8 cellular contexts compared by ENCODE assay signal in the genomic region with DNA sequence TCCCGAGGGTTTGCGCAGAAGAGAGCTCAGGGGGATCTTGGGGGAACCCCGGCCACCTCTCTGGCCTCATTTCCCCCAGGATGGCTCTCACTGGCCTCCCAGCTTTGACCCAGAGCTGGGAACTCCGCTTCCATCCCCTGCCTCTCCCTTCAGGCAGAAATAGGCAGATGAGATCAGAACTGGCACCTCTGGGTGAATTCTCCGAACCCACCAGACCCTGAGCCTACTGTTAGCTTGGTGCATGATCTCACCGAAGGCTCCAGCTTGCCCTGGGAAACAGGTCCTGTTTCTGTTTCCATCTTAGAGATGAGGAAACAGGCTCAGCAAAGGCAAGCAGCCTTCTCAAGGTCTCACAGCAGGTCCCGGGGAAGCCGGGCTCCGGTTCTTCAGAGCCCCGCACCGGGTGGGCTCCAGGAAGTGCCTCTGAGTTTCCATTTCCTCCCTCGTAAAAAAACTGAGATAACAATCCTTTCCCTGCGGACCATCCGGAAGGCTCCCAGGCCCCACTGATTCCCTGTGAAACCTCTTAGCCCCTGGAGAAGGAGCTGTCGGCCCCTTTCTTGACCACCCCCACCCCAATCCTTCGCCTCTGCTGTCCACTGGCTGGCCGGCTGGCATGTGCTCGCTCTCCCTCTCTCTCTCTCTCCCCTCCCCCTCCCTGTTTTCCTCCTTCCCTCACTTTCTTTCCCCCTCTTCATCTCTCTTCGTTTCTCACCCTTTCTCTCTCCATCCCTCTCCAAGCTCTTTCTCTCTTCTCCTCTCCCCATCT. TPM values are rescaled to one million over a fixed set of nuclear protein-coding genes. Genes with fewer than 3 reads are reported as not detected.
DNase-seq lines count a peak whose midpoint lies in the region; ATAC-seq and TF ChIP-seq lines count a peak whose summit lies in the region.

No MANE protein-coding gene starts in this region.

- CTCF ChIA-PET in CD4-positive, alpha-beta T cell (lab: Charles Lee): interaction anchor here (0.9 kb wide), 1 partner anchor 124 kb away, joined by 3 read pairs; no protein-coding TSS in a partner anchor

- intact Hi-C loops in CD4-positive, alpha-beta T cell (cut with DNase I, micrococcal nuclease): loop anchor here in 1 of 2 experiments (5.0 kb wide), 1 partner anchor 126 kb away; no protein-coding TSS in a partner anchor

- H3K4me3 Mint-ChIP-seq in CD4-positive, alpha-beta T cell: peak overlapping the region; percentile 65

- H3K36me3 Mint-ChIP-seq in CD4-positive, alpha-beta T cell (ENCODE audit: low read depth): no peaks in the 10 kb centered on the region

- H3K9ac ChIP-seq in NT2/D1 (ENCODE audit: insufficient read length, low read depth) (peak overlapping the region; percentile 95), neural cell (ENCODE audit: low read length) (peak overlapping the region; percentile 95)

- H3K27me3 ChIP-seq in CD4-positive, alpha-beta T cell (ENCODE audit: control insufficient read depth, insufficient read depth, low read length): peaks cover 20% of the 10 kb centered on the region
- H3K27me3 ChIP-seq in NT2/D1 (ENCODE audit: insufficient read depth, insufficient read length): no peaks in the 10 kb centered on the region
- H3K27me3 ChIP-seq in neural cell (ENCODE audit: insufficient read depth, low read depth, low read length): no peaks in the 10 kb centered on the region

- H3K4me2 ChIP-seq in neural cell (ENCODE audit: low read length): peak overlapping the region; percentile 90

- H3K27ac Mint-ChIP-seq in CD4-positive, alpha-beta T cell: no peak overlapping the region

- POLR2A ChIA-PET in CD4-positive, alpha-beta T cell (lab: Charles Lee): interaction anchor here (0.7 kb wide), 1 partner anchor 154 kb away, joined by 3 read pairs; no protein-coding TSS in a partner anchor

- H3K4me1 ChIP-seq in NT2/D1 (ENCODE audit: insufficient read depth, insufficient read length): peaks cover 21% of the 10 kb centered on the region

- H3K27me3 Mint-ChIP-seq in CD4-positive, alpha-beta T cell: peaks cover 21% of the 10 kb centered on the region

- no peak for DNase-seq in CD4-positive, alpha-beta T cell
- DNase-seq in NT2/D1 (ENCODE audit: low read depth, low spot score) (no peak), epithelial cell of esophagus (ENCODE audit: low read depth) (peak; percentile 58), SKM-1 treated with dmso at 0.1 percent for 144 hours (lab: John Stamatoyannopoulos, UW; ENCODE audit: unreplicated experiment) (no peak)

- peak overlapping the region; percentile 85 for H3K4me3 ChIP-seq in NT2/D1 (ENCODE audit: insufficient read length, low read depth)
- peak overlapping the region; percentile 95 for H3K4me3 ChIP-seq in epithelial cell of esophagus (ENCODE audit: low read length)
- H3K4me3 ChIP-seq in neural cell (ENCODE audit: low read length): peak overlapping the region; percentile 94

- no peaks in the 10 kb centered on the region for H4K20me1 ChIP-seq in neural cell (ENCODE audit: insufficient read depth)

- no peak for TF ChIP-seq RAD21 in neural cell (conservative IDR thresholded peaks at IDR 0.05)

- no peak for TF ChIP-seq EP300 in neural cell (conservative IDR thresholded peaks at IDR 0.05; ENCODE audit: poor library complexity, severe bottlenecking)

- no peaks in the 10 kb centered on the region for H3K9me2 ChIP-seq in neural cell (ENCODE audit: insufficient read depth, low read length)

- TF ChIP-seq CTCF in CD4-positive, alpha-beta T cell (IDR thresholded peaks at IDR 0.05): no peak
- TF ChIP-seq CTCF in epithelial cell of esophagus (IDR thresholded peaks at IDR 0.05; ENCODE audit: insufficient read depth, low read depth, low read length, missing control alignments) (no peak), neural cell (IDR thresholded peaks at IDR 0.05; ENCODE audit: poor library complexity, severe bottlenecking) (no peak)

- peaks cover 30% of the 10 kb centered on the region for H3K4me1 Mint-ChIP-seq in CD4-positive, alpha-beta T cell (ENCODE audit: low read depth)

- H3K9me3 ChIP-seq in CD4-positive, alpha-beta T cell (ENCODE audit: control insufficient read depth, low read length): no peaks in the 10 kb centered on the region
- H3K9me3 ChIP-seq in NT2/D1 (ENCODE audit: insufficient read depth, low read length): no peaks in the 10 kb centered on the region
- H3K9me3 ChIP-seq in neural cell (ENCODE audit: low read length): no peaks in the 10 kb centered on the region

- H3F3A ChIP-seq in neural cell (ENCODE audit: insufficient read depth, low read length, poor library complexity, severe bottlenecking): no peaks in the 10 kb centered on the region

- H3K9me3 Mint-ChIP-seq in CD4-positive, alpha-beta T cell: no peaks in the 10 kb centered on the region

- no peak for ATAC-seq in CD4-positive, alpha-beta T cell (ENCODE audit: poor library complexity)
- ATAC-seq in HG03108 (IDR thresholded peaks at IDR 0.05; ENCODE audit: unreplicated experiment) (no peak), HG02610 (IDR thresholded peaks at IDR 0.05; ENCODE audit: unreplicated experiment) (no peak), HG03460 (IDR thresholded peaks at IDR 0.05; ENCODE audit: unreplicated experiment) (no peak)

- H3K79me2 ChIP-seq in neural cell (replicated peaks; ENCODE audit: insufficient read depth, low read length): peaks cover 34% of the 10 kb centered on the region

- H3K27ac ChIP-seq in CD4-positive, alpha-beta T cell (ENCODE audit: low read depth, low read length): no peak overlapping the region
- peak overlapping the region; percentile 33 for H3K27ac ChIP-seq in neural cell (ENCODE audit: low read length)

- H2AFZ ChIP-seq in neural cell (ENCODE audit: low read depth, low read length): peak overlapping the region; percentile 27

- H3K36me3 ChIP-seq in NT2/D1 (ENCODE audit: insufficient read depth, insufficient read length, low read length) (peaks cover 36% of the 10 kb centered on the region), neural cell (ENCODE audit: insufficient read depth, low read length) (no peaks in the 10 kb centered on the region)

TF ChIP-seq in neural cell, 6 proteins besides CTCF, POLR2A, EP300 and RAD21:
- TF ChIP-seq MXI1 (conservative IDR thresholded peaks at IDR 0.05; ENCODE audit: poor library complexity, severe bottlenecking) (no peak), TAF1 (IDR thresholded peaks at IDR 0.05; ENCODE audit: low read depth) (no peak), POLR2AphosphoS5 (IDR thresholded peaks at IDR 0.05) (no peak), EZH2 (IDR thresholded peaks at IDR 0.05; ENCODE audit: borderline replicate concordance, insufficient read depth, low read length, poor library complexity, severe bottlenecking) (no peak), SMC3 (conservative IDR thresholded peaks at IDR 0.05; ENCODE audit: poor library complexity) (no peak)
- TF ChIP-seq, protein P1, sequence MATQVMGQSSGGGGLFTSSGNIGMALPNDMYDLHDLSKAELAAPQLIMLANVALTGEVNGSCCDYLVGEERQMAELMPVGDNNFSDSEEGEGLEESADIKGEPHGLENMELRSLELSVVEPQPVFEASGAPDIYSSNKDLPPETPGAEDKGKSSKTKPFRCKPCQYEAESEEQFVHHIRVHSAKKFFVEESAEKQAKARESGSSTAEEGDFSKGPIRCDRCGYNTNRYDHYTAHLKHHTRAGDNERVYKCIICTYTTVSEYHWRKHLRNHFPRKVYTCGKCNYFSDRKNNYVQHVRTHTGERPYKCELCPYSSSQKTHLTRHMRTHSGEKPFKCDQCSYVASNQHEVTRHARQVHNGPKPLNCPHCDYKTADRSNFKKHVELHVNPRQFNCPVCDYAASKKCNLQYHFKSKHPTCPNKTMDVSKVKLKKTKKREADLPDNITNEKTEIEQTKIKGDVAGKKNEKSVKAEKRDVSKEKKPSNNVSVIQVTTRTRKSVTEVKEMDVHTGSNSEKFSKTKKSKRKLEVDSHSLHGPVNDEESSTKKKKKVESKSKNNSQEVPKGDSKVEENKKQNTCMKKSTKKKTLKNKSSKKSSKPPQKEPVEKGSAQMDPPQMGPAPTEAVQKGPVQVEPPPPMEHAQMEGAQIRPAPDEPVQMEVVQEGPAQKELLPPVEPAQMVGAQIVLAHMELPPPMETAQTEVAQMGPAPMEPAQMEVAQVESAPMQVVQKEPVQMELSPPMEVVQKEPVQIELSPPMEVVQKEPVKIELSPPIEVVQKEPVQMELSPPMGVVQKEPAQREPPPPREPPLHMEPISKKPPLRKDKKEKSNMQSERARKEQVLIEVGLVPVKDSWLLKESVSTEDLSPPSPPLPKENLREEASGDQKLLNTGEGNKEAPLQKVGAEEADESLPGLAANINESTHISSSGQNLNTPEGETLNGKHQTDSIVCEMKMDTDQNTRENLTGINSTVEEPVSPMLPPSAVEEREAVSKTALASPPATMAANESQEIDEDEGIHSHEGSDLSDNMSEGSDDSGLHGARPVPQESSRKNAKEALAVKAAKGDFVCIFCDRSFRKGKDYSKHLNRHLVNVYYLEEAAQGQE (IDR thresholded peaks at IDR 0.05; ENCODE audit: borderline replicate concordance): no peak
TF ChIP-seq in neural cell: peak in this region for 0.

RNA-seq across cellular contexts. Expression of a gene that starts 2.1 kb away (rescaled TPM):
- 1 to 10 TPM; 1.8 to 1.9 TPM for total RNA-seq in CD4-positive, alpha-beta T cell
- 33.2 and 43.5 TPM in 2 replicates for polyA plus RNA-seq in neural cell
- polyA minus RNA-seq in neural cell: 36.0 and 44.3 TPM in 2 replicates

RNA-seq across cellular contexts. Expression of a gene that starts 39.3 kb away (rescaled TPM):
- not detected for total RNA-seq in CD4-positive, alpha-beta T cell
- polyA plus RNA-seq in neural cell: 0.54 and 0.68 TPM in 2 replicates
- 1.2 and 1.9 TPM in 2 replicates for polyA minus RNA-seq in neural cell

RNA-seq across cellular contexts. Expression of a gene that starts 42.8 kb away (rescaled TPM):
- total RNA-seq in CD4-positive, alpha-beta T cell: 10 to 100 TPM; 25.4 to 26.8 TPM
- polyA plus RNA-seq in neural cell: 48.4 and 59.2 TPM in 2 replicates
- 39.7 and 44.6 TPM in 2 replicates for polyA minus RNA-seq in neural cell

RNA-seq across cellular contexts. Expression of a gene that starts 57.4 kb away (rescaled TPM):
- 1 to 10 TPM; 4.5 to 5.2 TPM for total RNA-seq in CD4-positive, alpha-beta T cell
- 8.7 and 9.8 TPM in 2 replicates for polyA plus RNA-seq in neural cell
- 2.5 and 3.2 TPM in 2 replicates for polyA minus RNA-seq in neural cell
